In genomic region chr2:78457269-78457668, GRCh38 we compare ENCODE assay signal across 7 cellular contexts.
"Had no signal": no experiment of that assay in that cellular context is flagged by ENCODE, and none has a peak within 500 bp of the region (broad histone marks: within the 10 kb centered on the region; RNA-seq: fewer than 3 reads in every experiment).

No MANE protein-coding gene starts in this region.

- DNase-seq: GDM1, GF-D8 had no signal

- FAIRE-seq: G401.6, GM12878, GM12892, GM18507, GM19239 had no signal

- H3K4me3 ChIP-seq: GM12878 had no signal

- ATAC-seq: GM12878 had no signal
